In the genomic region with DNA sequence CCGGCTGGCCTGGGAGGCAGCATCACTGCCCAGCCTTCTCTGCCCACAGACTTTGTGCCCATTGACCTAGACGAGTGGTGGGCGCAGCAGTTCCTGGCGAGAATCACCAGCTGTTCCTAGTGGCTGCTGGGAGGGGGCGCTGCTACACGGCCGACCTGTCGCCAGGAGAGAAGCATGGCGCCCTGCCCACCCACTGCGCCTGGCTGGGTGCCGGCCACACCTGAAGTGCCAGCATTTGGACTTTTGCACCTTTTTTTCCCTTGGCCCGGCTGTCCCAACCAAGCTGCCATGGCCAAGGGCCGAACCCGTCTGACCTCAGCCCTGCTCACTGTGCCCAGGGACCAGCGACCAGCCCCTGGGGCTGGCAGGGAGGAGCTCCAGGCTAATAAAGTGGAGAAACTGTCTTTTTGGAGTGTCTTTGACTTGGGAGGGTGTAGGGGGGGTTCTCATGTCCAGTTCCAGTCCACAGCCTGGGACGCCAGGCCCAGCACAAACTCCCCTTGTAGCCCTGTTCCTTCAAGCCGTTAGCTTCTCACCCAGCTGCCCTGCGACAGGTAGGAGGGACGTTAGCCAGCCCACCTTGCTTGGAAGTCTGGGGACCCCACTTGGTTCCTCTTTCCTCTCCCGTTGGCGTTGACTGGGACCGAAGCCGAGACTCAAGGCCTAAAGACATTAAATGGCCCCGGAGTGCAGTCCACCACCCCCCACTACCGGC, we compare ENCODE assay signal across 6 cellular contexts. TPM values are rescaled to one million over a fixed set of nuclear protein-coding genes. Genes with fewer than 3 reads are reported as not detected.
DNase-seq lines count a peak whose midpoint lies in the region; ATAC-seq and TF ChIP-seq lines count a peak whose summit lies in the region.

No MANE protein-coding gene starts in this region.

- no peak for TF ChIP-seq EP300 in ovary (IDR thresholded peaks at IDR 0.05)

- DNase-seq in NOMO-1 (lab: John Stamatoyannopoulos, UW; ENCODE audit: unreplicated experiment in 2 of 2) (peak; percentile 44 to 46), cerebellar cortex (ENCODE audit: low spot score) (peak; percentile 45), ovary (no peak), ecto neural progenitor cell (ENCODE audit: low spot score) (no peak)

- no peak for TF ChIP-seq CTCF in ovary (IDR thresholded peaks at IDR 0.05)

- WGBS in ovary, 3 donors: 35 to 44% (median 37%) methylated on average over 23 to 25 of the region's 25 CpGs

- intact Hi-C loops in ovary (cut with DNase I): no loop called here

- peak; percentile 13 for TF ChIP-seq POLR2A in GM15510 (IDR thresholded peaks at IDR 0.05; ENCODE audit: borderline replicate concordance, extremely low read depth, insufficient read length)
- no peak for TF ChIP-seq POLR2A in ovary (IDR thresholded peaks at IDR 0.05)

- H3K27ac ChIP-seq in ovary: peak overlapping the region in 1 of 2 donors; percentile 93

- no peak for ATAC-seq in GM18868 (IDR thresholded peaks at IDR 0.05; ENCODE audit: unreplicated experiment)

- H3K27me3 ChIP-seq in ovary: no peaks in the 10 kb centered on the region

- H3K4me3 ChIP-seq in ovary: peak overlapping the region; percentile 71

- peaks cover 15% of the 10 kb centered on the region for H3K4me1 ChIP-seq in ovary (ENCODE audit: insufficient read depth)

- no peaks in the 10 kb centered on the region for H3K36me3 ChIP-seq in ovary

- H3K9me3 ChIP-seq in ovary: no peaks in the 10 kb centered on the region

RNA-seq across cellular contexts. Expression of a gene that starts 0.9 kb away (rescaled TPM):
- total RNA-seq in ovary: 10 to 100 TPM; 22.4 to 58.2 (median 45.1) TPM
- polyA plus RNA-seq in ovary: 10 to 100 TPM in 1 of 2 donors, 1 to 10 TPM in 1; 1.4 to 34.9 TPM

RNA-seq across cellular contexts. Expression of a gene that starts 6.6 kb away (rescaled TPM):
- total RNA-seq in ovary: 10 to 100 TPM; 21.5 to 42.3 (median 31.3) TPM
- 10 to 100 TPM in 1 of 2 donors, under 1 TPM in 1; 0.98 to 22.9 TPM for polyA plus RNA-seq in ovary

RNA-seq across cellular contexts. Expression of a gene that starts 12.1 kb away (rescaled TPM):
- total RNA-seq in ovary: 100 to 1,000 TPM in 2 of 7 donors, 10 to 100 TPM in 5; 61.8 to 139 (median 75.9) TPM
- 100 to 1,000 TPM in 1 of 2 donors, 10 to 100 TPM in 1; 12.2 to 113 TPM for polyA plus RNA-seq in ovary

RNA-seq across cellular contexts. Expression of a gene that starts 17.4 kb away (rescaled TPM):
- total RNA-seq in ovary: 1 to 10 TPM in 5 of 7 donors, under 1 TPM in 2; 0.57 to 2.6 (median 1.3) TPM
- polyA plus RNA-seq in ovary: under 1 TPM; 0.10 to 0.59 TPM

RNA-seq across cellular contexts. Expression of a gene that starts 19.7 kb away (rescaled TPM):
- total RNA-seq in ovary: 100 to 1,000 TPM in 1 of 7 donors, 10 to 100 TPM in 6; 44.6 to 100 (median 80.6) TPM
- polyA plus RNA-seq in ovary: 10 to 100 TPM; 11.6 to 96.6 TPM

Comparison
In these comparisons a context has a peak if more than half of its experiments do, and no peak if none do; other contexts are left out.
1. DNase-seq: peak in NOMO-1 (2 of 2) and cerebellar cortex (single experiment); none in ovary (0 of 5) and ecto neural progenitor cell (single experiment).